Comparison of ENCODE assay signal across 15 cellular contexts in genomic region chr10:4427524-4427923, GRCh38.
A peak's percentile ranks its signal among the peaks of the same experiment; 100 is the strongest.
DNase-seq lines count a peak whose midpoint lies in the region; ATAC-seq and TF ChIP-seq lines count a peak whose summit lies in the region.
"Had no signal": no experiment of that assay in that cellular context is flagged by ENCODE, and none has a peak within 500 bp of the region (broad histone marks: within the 10 kb centered on the region; RNA-seq: fewer than 3 reads in every experiment).

No MANE protein-coding gene starts in this region.

- no peak overlapping the region for H2BK5ac ChIP-seq in neuronal stem cell (ENCODE audit: low read length)

- peaks cover 0 to 4% of the 10 kb centered on the region in 2 donors for H3K9me3 ChIP-seq in neuronal stem cell (replicated peaks in 1 of 2; ENCODE audit: control insufficient read depth in 2 of 2, insufficient read depth in 1 of 2, low read depth in 1 of 2, low read length in 2 of 2)
- H3K9me3 ChIP-seq in Caco-2 = no peaks in the 10 kb centered on the region
- H3K9me3 ChIP-seq: SJSA1 had no signal

- H3K36me3 ChIP-seq in neuronal stem cell (replicated peaks in 1 of 2; ENCODE audit: control insufficient read depth in 2 of 2, insufficient read depth in 2 of 2, low read length in 2 of 2) (no peaks in the 10 kb centered on the region), Caco-2 (ENCODE audit: control insufficient read depth, insufficient read depth, low read length) (no peaks in the 10 kb centered on the region)
- H3K36me3 ChIP-seq: SJSA1 had no signal

- no peak overlapping the region for H2BK120ac ChIP-seq in neuronal stem cell (ENCODE audit: low read depth, low read length)

- H4K8ac ChIP-seq in neuronal stem cell (ENCODE audit: low read depth, low read length) = no peak overlapping the region

- H2BK12ac ChIP-seq in neuronal stem cell (ENCODE audit: low read length) = no peak overlapping the region

- H3K4me3 Mint-ChIP-seq in Caco-2 (ENCODE audit: unreplicated experiment) = no peak overlapping the region

- no peaks in the 10 kb centered on the region for H3K36me3 Mint-ChIP-seq in Caco-2 (ENCODE audit: insufficient read depth, unreplicated experiment)

- in situ Hi-C loops in SK-MEL-5 (cut with HindIII; ENCODE audit: low pct_unique_long_range_greater_than_20kb, low sequenced_read_pairs) = no loop called here

- POLR2A ChIA-PET in Caco-2 (lab: Charles Lee) = no interaction called here

- ATAC-seq in HG03469 (IDR thresholded peaks at IDR 0.05; ENCODE audit: unreplicated experiment) = no peak

- intact Hi-C loops in Caco-2 (cut with micrococcal nuclease; ENCODE audit: unreplicated experiment) = no loop called here

- H3K79me1 ChIP-seq in neuronal stem cell (ENCODE audit: low read depth, low read length) = no peaks in the 10 kb centered on the region

- BruUV-seq in Caco-2 (replicated peaks; lab: Mats Ljungman, UMichigan) = no TSS peak

- no peak overlapping the region for H2AK5ac ChIP-seq in neuronal stem cell (ENCODE audit: low read depth, low read length)

- H3K27me3 ChIP-seq in neuronal stem cell (ENCODE audit: control insufficient read depth in 3 of 3, insufficient read depth in 3 of 3, low read depth in 1 of 3, low read length in 3 of 3) (no peaks in the 10 kb centered on the region), Caco-2 (replicated peaks; ENCODE audit: control insufficient read depth, insufficient read depth, low read length) (no peaks in the 10 kb centered on the region)
- H3K27me3 ChIP-seq: SJSA1 had no signal

- no CpG with 5 or more reads among the region's 1 CpG for WGBS in neuronal stem cell (ENCODE audit: extremely low coverage in 2 of 2, insufficient read length in 2 of 2, insufficient replicate concordance in 1 of 2), 2 donors

- no peak overlapping the region for H2BK15ac ChIP-seq in neuronal stem cell (ENCODE audit: low read length)

- H3K4me1 ChIP-seq in neuronal stem cell (ENCODE audit: control insufficient read depth in 2 of 2, insufficient read depth in 1 of 2, low read depth in 1 of 2, low read length in 2 of 2) (peaks cover 6 to 21% of the 10 kb centered on the region in 2 donors), Caco-2 (peaks cover 19% of the 10 kb centered on the region)

- no peak overlapping the region for H4K91ac ChIP-seq in neuronal stem cell (ENCODE audit: low read depth, low read length, poor library complexity)

- H3K4ac ChIP-seq in neuronal stem cell (ENCODE audit: low read length) = no peak overlapping the region

- H3K14ac ChIP-seq in neuronal stem cell (ENCODE audit: low read length) = no peak overlapping the region

- H3K23ac ChIP-seq in neuronal stem cell (ENCODE audit: low read depth, low read length, poor library complexity) = no peak overlapping the region

- no peaks in the 10 kb centered on the region for H3K9me3 Mint-ChIP-seq in Caco-2 (ENCODE audit: unreplicated experiment)

- no peak overlapping the region for H3K4me3 ChIP-seq in neuronal stem cell (ENCODE audit: low read length in 2 of 2)
- no peak overlapping the region for H3K4me3 ChIP-seq in Caco-2 (ENCODE audit: low read depth, low read length)
- H3K4me3 ChIP-seq: SJSA1 had no signal

- H3K27me3 Mint-ChIP-seq in Caco-2 (ENCODE audit: insufficient read depth, unreplicated experiment) = peaks cover 7% of the 10 kb centered on the region

- no peak for TF ChIP-seq CTCF in Caco-2 (IDR thresholded peaks at IDR 0.05; ENCODE audit: insufficient read depth in 1 of 2, low read depth in 1 of 2, low read length in 1 of 2, severe bottlenecking in 1 of 2, unreplicated experiment in 1 of 2)

- CTCF ChIA-PET in Caco-2 (lab: Charles Lee) = no interaction called here

- H3K27ac Mint-ChIP-seq in Caco-2 (ENCODE audit: unreplicated experiment) = no peak overlapping the region

- no peak overlapping the region for H3K18ac ChIP-seq in neuronal stem cell (ENCODE audit: low read length)

- peaks cover 11% of the 10 kb centered on the region for H3K4me1 Mint-ChIP-seq in Caco-2 (ENCODE audit: low read depth, unreplicated experiment)

- peak; percentile 42 for DNase-seq in SK-MEL-5 (ENCODE audit: low read depth, low spot score)
- DNase-seq in fibroblast of peridontal ligament (ENCODE audit: extremely low read depth) = peak; percentile 44
- no peak for DNase-seq in neuronal stem cell (ENCODE audit: low spot score)
- DNase-seq in stimulated activated CD4-positive, alpha-beta T cell treated with anti-CD3 and anti-CD28 coated beads, Interleukin-4, amount 100 ng/mL, for 1 hour = no peak
- DNase-seq in Caco-2 = no peak
- no peak for DNase-seq in NCI-H526 treated with DMSO at 0.1 percent for 48 hours (lab: John Stamatoyannopoulos, UW)
- DNase-seq: DND-41, KG1, NCI-H1417 treated with DMSO at 0.1 percent for 48 hours, NCI-H2029, NCI-H2171 treated with DMSO at 0.1 percent for 48 hours, NCI-H446 treated with DMSO at 0.1 percent for 48 hours, NCI-H774 had no signal

- H3K4me2 ChIP-seq in neuronal stem cell (ENCODE audit: insufficient read depth, low read length, poor library complexity, severe bottlenecking) = no peak overlapping the region

- no peak overlapping the region for H3K9ac ChIP-seq in neuronal stem cell (ENCODE audit: low read depth, low read length, poor library complexity)

- peak overlapping the region; percentile 60 for H2AFZ ChIP-seq in neuronal stem cell (ENCODE audit: low read length)

- H3K27ac ChIP-seq in neuronal stem cell (replicated peaks; ENCODE audit: low read length) = no peak overlapping the region
- H3K27ac ChIP-seq: SJSA1 had no signal

Comparison
In these comparisons a context has a peak if more than half of its experiments do, and no peak if none do; other contexts are left out.
1. DNase-seq: peak in SK-MEL-5 (single experiment) and fibroblast of peridontal ligament (single experiment); none in neuronal stem cell (single experiment), stimulated activated CD4-positive, alpha-beta T cell treated with anti-CD3 and anti-CD28 coated beads, Interleukin-4, amount 100 ng/mL, for 1 hour (single experiment), Caco-2 (0 of 2) and NCI-H526 treated with DMSO at 0.1 percent for 48 hours (single experiment).